In the genomic region with DNA sequence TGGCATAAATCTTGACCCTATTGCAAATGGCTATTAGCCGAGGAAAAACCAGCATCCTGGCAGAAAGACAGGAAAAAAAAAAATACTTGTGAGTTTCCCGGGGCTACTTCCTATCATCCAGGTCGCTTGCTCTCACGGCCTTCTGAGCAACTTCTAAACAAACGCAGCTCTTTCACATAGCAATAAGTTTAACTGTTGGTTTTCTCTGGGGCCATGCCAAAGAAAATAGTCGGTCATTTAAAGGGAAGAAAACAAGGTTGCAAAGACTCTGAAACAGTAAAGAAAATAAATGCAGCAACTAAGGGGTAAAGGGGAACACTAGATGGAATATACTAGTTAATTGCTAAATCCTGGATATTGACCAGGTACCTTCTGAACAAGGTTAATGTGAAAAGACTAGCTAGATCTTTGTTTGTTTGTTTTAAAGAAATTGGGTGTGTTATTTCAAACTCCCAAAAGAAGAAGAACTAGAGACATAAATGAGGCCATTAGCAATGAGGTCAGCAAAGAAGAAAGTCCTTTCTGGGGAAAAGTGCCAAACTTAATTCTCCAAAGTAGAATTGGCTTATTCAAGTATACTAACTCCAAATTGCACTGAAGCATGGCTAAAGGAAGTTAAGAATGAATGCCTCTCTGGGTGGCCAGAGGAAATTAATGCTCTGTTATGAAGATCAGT, we compare ENCODE assay signal across 15 cellular contexts. TPM values are rescaled to one million over a fixed set of nuclear protein-coding genes. Genes with fewer than 3 reads are reported as not detected.
DNase-seq lines count a peak whose midpoint lies in the region; ATAC-seq and TF ChIP-seq lines count a peak whose summit lies in the region.
"Had no signal": no experiment of that assay in that cellular context is flagged by ENCODE, and none has a peak within 500 bp of the region (broad histone marks: within the 10 kb centered on the region; RNA-seq: fewer than 3 reads in every experiment).

No MANE protein-coding gene starts in this region.

- no peak overlapping the region for H3K27ac Mint-ChIP-seq in HFFc6
- peak overlapping the region; percentile 37 for H3K27ac Mint-ChIP-seq in mesothelial cell of epicardium
- H3K27ac Mint-ChIP-seq in activated naive CD8-positive, alpha-beta T cell treated with anti-CD3 and anti-CD28 coated beads, Interleukin-2, amount 50 U/mL, for 24 hours = no peak overlapping the region
- H3K27ac Mint-ChIP-seq: activated CD4-positive, alpha-beta T cell treated with anti-CD3 and anti-CD28 coated beads, Interleukin-2, amount 10 ng/mL, durations not matched to agents 7 days and 5 days; activated naive CD4-positive, alpha-beta T cell treated with anti-CD3 and anti-CD28 coated beads, Interleukin-2, amount 50 U/mL, for 24 hours; B cell had no signal

- H3K27me3 Mint-ChIP-seq in HFFc6 (ENCODE audit: insufficient read depth) (peaks cover 9% of the 10 kb centered on the region), mesothelial cell of epicardium (ENCODE audit: low read depth) (peaks cover 13% of the 10 kb centered on the region)
- H3K27me3 Mint-ChIP-seq in activated naive CD8-positive, alpha-beta T cell treated with anti-CD3 and anti-CD28 coated beads, Interleukin-2, amount 50 U/mL, for 24 hours = no peaks in the 10 kb centered on the region
- H3K27me3 Mint-ChIP-seq: activated CD4-positive, alpha-beta T cell treated with anti-CD3 and anti-CD28 coated beads, Interleukin-2, amount 10 ng/mL, durations not matched to agents 7 days and 5 days had no signal

- DNase-seq in A172 (ENCODE audit: low spot score) (peak; percentile 50), HFFc6 (no peak), mesothelial cell of epicardium (ENCODE audit: low spot score in 2 of 2, unreplicated experiment in 2 of 2) (no peak), superior temporal gyrus (ENCODE audit: extremely low spot score) (no peak), NCI-H1105 treated with DMSO at 0.1 percent for 48 hours (lab: John Stamatoyannopoulos, UW) (no peak)
- no peak for DNase-seq in activated naive CD8-positive, alpha-beta T cell treated with anti-CD3 and anti-CD28 coated beads, Interleukin-2, amount 50 U/mL, for 24 hours
- DNase-seq: activated CD4-positive, alpha-beta T cell treated with anti-CD3 and anti-CD28 coated beads, Interleukin-2, amount 10 ng/mL, durations not matched to agents 7 days and 5 days; NCI-H1436; stimulated activated CD4-positive, alpha-beta T cell treated with anti-CD3 and anti-CD28 coated beads, Interleukin-4, amount 100 ng/mL, for 1 hour; upper lobe of left lung had no signal

- no peaks in the 10 kb centered on the region for H3K9me3 Mint-ChIP-seq in HFFc6
- H3K9me3 Mint-ChIP-seq in mesothelial cell of epicardium = no peaks in the 10 kb centered on the region
- H3K9me3 Mint-ChIP-seq in activated naive CD8-positive, alpha-beta T cell treated with anti-CD3 and anti-CD28 coated beads, Interleukin-2, amount 50 U/mL, for 24 hours = no peaks in the 10 kb centered on the region
- H3K9me3 Mint-ChIP-seq: activated CD4-positive, alpha-beta T cell treated with anti-CD3 and anti-CD28 coated beads, Interleukin-2, amount 10 ng/mL, durations not matched to agents 7 days and 5 days; activated naive CD4-positive, alpha-beta T cell treated with anti-CD3 and anti-CD28 coated beads, Interleukin-2, amount 50 U/mL, for 24 hours had no signal

- H3K4me1 Mint-ChIP-seq in HFFc6 (ENCODE audit: low read depth) (peaks cover 11% of the 10 kb centered on the region), mesothelial cell of epicardium (peaks cover 20% of the 10 kb centered on the region)
- no peaks in the 10 kb centered on the region for H3K4me1 Mint-ChIP-seq in activated naive CD8-positive, alpha-beta T cell treated with anti-CD3 and anti-CD28 coated beads, Interleukin-2, amount 50 U/mL, for 24 hours
- H3K4me1 Mint-ChIP-seq: activated CD4-positive, alpha-beta T cell treated with anti-CD3 and anti-CD28 coated beads, Interleukin-2, amount 10 ng/mL, durations not matched to agents 7 days and 5 days; activated naive CD4-positive, alpha-beta T cell treated with anti-CD3 and anti-CD28 coated beads, Interleukin-2, amount 50 U/mL, for 24 hours had no signal

- TF ChIP-seq CTCF in HFFc6 (IDR thresholded peaks at IDR 0.05) = no peak
- no peak for TF ChIP-seq CTCF in mesothelial cell of epicardium (IDR thresholded peaks at IDR 0.05; ENCODE audit: unreplicated experiment)

- H3K27ac ChIP-seq in cingulate gyrus (ENCODE audit: low read depth, low read length) = peak overlapping the region; percentile 58
- H3K27ac ChIP-seq: upper lobe of left lung had no signal

- H3K4me3 Mint-ChIP-seq in HFFc6 = peak overlapping the region; percentile 28; the same call in 1 of the 2 replicates
- no peak overlapping the region for H3K4me3 Mint-ChIP-seq in mesothelial cell of epicardium
- H3K4me3 Mint-ChIP-seq in activated naive CD8-positive, alpha-beta T cell treated with anti-CD3 and anti-CD28 coated beads, Interleukin-2, amount 50 U/mL, for 24 hours = no peak overlapping the region
- H3K4me3 Mint-ChIP-seq: activated CD4-positive, alpha-beta T cell treated with anti-CD3 and anti-CD28 coated beads, Interleukin-2, amount 10 ng/mL, durations not matched to agents 7 days and 5 days; activated naive CD4-positive, alpha-beta T cell treated with anti-CD3 and anti-CD28 coated beads, Interleukin-2, amount 50 U/mL, for 24 hours; B cell had no signal

- H3K36me3 Mint-ChIP-seq in HFFc6 (ENCODE audit: low read depth) = no peaks in the 10 kb centered on the region
- H3K36me3 Mint-ChIP-seq in mesothelial cell of epicardium = no peaks in the 10 kb centered on the region
- no peaks in the 10 kb centered on the region for H3K36me3 Mint-ChIP-seq in activated naive CD8-positive, alpha-beta T cell treated with anti-CD3 and anti-CD28 coated beads, Interleukin-2, amount 50 U/mL, for 24 hours (ENCODE audit: low read depth)
- H3K36me3 Mint-ChIP-seq: activated naive CD4-positive, alpha-beta T cell treated with anti-CD3 and anti-CD28 coated beads, Interleukin-2, amount 50 U/mL, for 24 hours had no signal

- no peak for ATAC-seq in HG02571 (IDR thresholded peaks at IDR 0.05; ENCODE audit: unreplicated experiment)
- ATAC-seq in activated naive CD8-positive, alpha-beta T cell treated with anti-CD3 and anti-CD28 coated beads, Interleukin-2, amount 50 U/mL, for 24 hours = no peak
- ATAC-seq: esophagus mucosa had no signal

RNA-seq across cellular contexts. Expression of a gene that starts 54.2 kb away (rescaled TPM):
- not detected in 2 replicates for total RNA-seq in A172 (2014; rRNA removed; shearing (Covaris generic))
- not detected for total RNA-seq in HFFc6 (2021; fragmentation: NEBNext Ultra II Directional; extraction: Animal tissue kit (Norgen Biotek cat#: 25700))
- not detected in 3 replicates for total RNA-seq in mesothelial cell of epicardium
- total RNA-seq: activated CD4-positive, alpha-beta T cell treated with anti-CD3 and anti-CD28 coated beads, Interleukin-2, amount 10 ng/mL, durations not matched to agents 7 days and 5 days; B cell had no signal
